Comparison of ENCODE assay signal across 26 cellular contexts in the genomic region with DNA sequence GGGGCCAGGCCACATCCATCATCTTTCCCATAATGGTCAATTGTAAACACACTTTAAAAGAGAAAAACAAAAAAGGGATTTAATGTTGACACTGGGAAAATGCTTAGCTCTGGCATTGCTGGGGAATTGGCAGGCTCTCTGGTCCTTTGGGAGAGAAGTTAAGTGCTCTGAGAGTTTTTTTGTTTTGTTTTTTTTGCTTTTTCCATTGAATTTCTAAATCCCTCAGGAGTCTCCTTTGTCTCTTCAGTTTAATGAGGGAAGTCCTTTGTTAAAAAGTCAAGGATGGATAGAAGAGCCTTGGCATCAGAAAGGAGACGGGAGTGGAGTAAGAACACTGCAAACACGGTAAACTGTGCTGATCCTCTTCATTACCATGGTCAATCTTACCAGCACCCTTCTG. TPM values are rescaled to one million over a fixed set of nuclear protein-coding genes. Genes with fewer than 3 reads are reported as not detected.
DNase-seq lines count a peak whose midpoint lies in the region; TF ChIP-seq lines count a peak whose summit lies in the region.
"Had no signal": no experiment of that assay in that cellular context is flagged by ENCODE, and none has a peak within 500 bp of the region (broad histone marks: within the 10 kb centered on the region; RNA-seq: fewer than 3 reads in every experiment).

No MANE protein-coding gene starts in this region.

- no peak for TF ChIP-seq CTCF in OCI-LY3 (IDR thresholded peaks at IDR 0.05; ENCODE audit: low read depth, low read length)

- peak overlapping the region; percentile 69 for H3K4me2 ChIP-seq in OCI-LY3 (ENCODE audit: low read length)
- H3K4me2 ChIP-seq in Karpas-422 (ENCODE audit: low read depth, low read length, poor library complexity, severe bottlenecking) = no peak overlapping the region

- no peaks in the 10 kb centered on the region for H3K9me2 ChIP-seq in Karpas-422 (replicated peaks; ENCODE audit: insufficient read depth, low read length)

- H3K27ac ChIP-seq in OCI-LY3 (ENCODE audit: low read length) = peak overlapping the region; percentile 93; the same call in 1 of the 2 replicates
- no peak overlapping the region for H3K27ac ChIP-seq in muscle layer of duodenum (ENCODE audit: low read length)
- no peak overlapping the region for H3K27ac ChIP-seq in Karpas-422 (ENCODE audit: low read length)
- H3K27ac ChIP-seq: esophagus muscularis mucosa, left lung, parathyroid adenoma, right lobe of liver, SJCRH30 had no signal

- H3K9me3 ChIP-seq in HAP-1 (no peaks in the 10 kb centered on the region), OCI-LY3 (ENCODE audit: insufficient read depth, low read length) (no peaks in the 10 kb centered on the region), muscle layer of duodenum (ENCODE audit: control insufficient read depth in 1 of 2, low read length in 2 of 2) (no peaks in the 10 kb centered on the region), Karpas-422 (ENCODE audit: low read length) (no peaks in the 10 kb centered on the region)
- H3K9me3 ChIP-seq: esophagus muscularis mucosa, left lung, right lobe of liver, SJCRH30 had no signal

- in situ Hi-C loops in HAP-1 (cut with MboI; ENCODE audit: low sequenced_read_pairs) (no loop called here), ACHN (cut with HindIII; ENCODE audit: low pct_ligation_motif_present, low pct_unique_long_range_greater_than_20kb, low sequenced_read_pairs) (no loop called here)

- H3K27me3 ChIP-seq in HAP-1 (ENCODE audit: low read depth) (peaks cover 93% of the 10 kb centered on the region), OCI-LY3 (ENCODE audit: low read depth, low read length) (no peaks in the 10 kb centered on the region), muscle layer of duodenum (ENCODE audit: low read depth, low read length) (peaks cover 71% of the 10 kb centered on the region), Karpas-422 (ENCODE audit: low read length) (no peaks in the 10 kb centered on the region)

- H2AFZ ChIP-seq in OCI-LY3 (ENCODE audit: low read depth, low read length) (peak overlapping the region; percentile 12; the same call in 1 of the 2 replicates), Karpas-422 (ENCODE audit: low read length) (no peak overlapping the region)
- H2AFZ ChIP-seq: parathyroid adenoma had no signal

- DNase-seq in COLO829 (ENCODE audit: low spot score) = peak; percentile 25
- DNase-seq in HAP-1 (ENCODE audit: low spot score in 2 of 2) = peak; percentile 80 to 97
- no peak for DNase-seq in ACHN
- DNase-seq in activated CD4-positive, alpha-beta T cell treated with anti-CD3 and anti-CD28 coated beads for 48 hours = no peak
- no peak for DNase-seq in retina
- no peak for DNase-seq in Karpas-422
- DNase-seq: activated CD4-positive, alpha-beta T cell treated with anti-CD3 and anti-CD28 coated beads for 36 hours; activated CD8-positive, alpha-beta memory T cell treated with anti-CD3 and anti-CD28 coated beads for 24 hours; activated naive CD4-positive, alpha-beta T cell treated with Interleukin-2 at 50 U/mL for 16 hours; activated T-cell treated with anti-CD3 and anti-CD28 coated beads, Interleukin-2, amount 50 U/mL, for 24 hours; DMS 273 treated with DMSO at 0.1 percent for 48 hours; foreskin melanocyte; hippocampal formation; KBM-7; left lung; midbrain; MM.1S; right lobe of liver; SJCRH30; T-helper 1 cell had no signal

- no peaks in the 10 kb centered on the region for H3K79me2 ChIP-seq in OCI-LY3 (ENCODE audit: low read length)
- no peaks in the 10 kb centered on the region for H3K79me2 ChIP-seq in Karpas-422 (ENCODE audit: low read length)
- H3K79me2 ChIP-seq: parathyroid adenoma had no signal

- H3K9ac ChIP-seq in OCI-LY3 (ENCODE audit: low read length) (peak overlapping the region; percentile 55; the same call in 1 of the 2 replicates), Karpas-422 (ENCODE audit: low read length) (no peak overlapping the region)
- H3K9ac ChIP-seq: parathyroid adenoma had no signal

- H3K4me1 ChIP-seq in HAP-1 = peaks cover 24% of the 10 kb centered on the region
- H3K4me1 ChIP-seq in OCI-LY3 (ENCODE audit: low read length) = peaks cover 49% of the 10 kb centered on the region
- H3K4me1 ChIP-seq in muscle layer of duodenum (ENCODE audit: control insufficient read depth in 1 of 2, insufficient read depth in 2 of 2, low read length in 2 of 2) = peaks cover 7 to 9% of the 10 kb centered on the region in 2 donors
- H3K4me1 ChIP-seq in Karpas-422 (ENCODE audit: low read length) = no peaks in the 10 kb centered on the region
- H3K4me1 ChIP-seq: left lung, parathyroid adenoma, right lobe of liver, SJCRH30 had no signal

- H3K36me3 ChIP-seq in HAP-1 (replicated peaks) = no peaks in the 10 kb centered on the region
- no peaks in the 10 kb centered on the region for H3K36me3 ChIP-seq in OCI-LY3 (replicated peaks; ENCODE audit: low read depth, low read length)
- H3K36me3 ChIP-seq in muscle layer of duodenum (ENCODE audit: control insufficient read depth in 1 of 2, insufficient read depth in 2 of 2, low read length in 2 of 2) = no peaks in the 10 kb centered on the region
- no peaks in the 10 kb centered on the region for H3K36me3 ChIP-seq in Karpas-422 (ENCODE audit: insufficient read depth, low read length)
- H3K36me3 ChIP-seq: esophagus muscularis mucosa, left lung, right lobe of liver, SJCRH30 had no signal

- H3K4me3 ChIP-seq in HAP-1 = no peak overlapping the region
- H3K4me3 ChIP-seq in OCI-LY3 (ENCODE audit: low read length) = peak overlapping the region; percentile 50
- peak overlapping the region; percentile 15 to 20 for H3K4me3 ChIP-seq in muscle layer of duodenum (ENCODE audit: low read depth in 1 of 2, low read length in 2 of 2)
- H3K4me3 ChIP-seq in Karpas-422 (ENCODE audit: low read length) = no peak overlapping the region
- H3K4me3 ChIP-seq: esophagus muscularis mucosa, left lung, right lobe of liver, SJCRH30 had no signal

- H4K20me1 ChIP-seq in OCI-LY3 (ENCODE audit: insufficient read depth, low read length) = no peaks in the 10 kb centered on the region
- H4K20me1 ChIP-seq in Karpas-422 (ENCODE audit: insufficient read depth, low read depth, low read length) = no peaks in the 10 kb centered on the region

RNA-seq across cellular contexts. Expression of a gene that starts 7.1 kb away (rescaled TPM):
- total RNA-seq in Karpas-422 (2014; rRNA removed; shearing (Covaris generic); ENCODE audit: low replicate concordance) = not detected in 2 replicates
- total RNA-seq: activated CD4-positive, alpha-beta T cell treated with anti-CD3 and anti-CD28 coated beads for 36 hours; esophagus muscularis mucosa; HT1080; left lung; NCI-H460; right lobe of liver; SJCRH30 had no signal

RNA-seq across cellular contexts. Expression of a gene that starts 39.3 kb away (rescaled TPM):
- 13.3 and 35.3 TPM in 2 replicates for total RNA-seq in Karpas-422 (2014; rRNA removed; shearing (Covaris generic); ENCODE audit: low replicate concordance)

Comparison
In these comparisons a context has a peak if more than half of its experiments do, and no peak if none do; other contexts are left out.
1. DNase-seq: peak in COLO829 (single experiment) and HAP-1 (2 of 2); none in ACHN (single experiment), activated CD4-positive, alpha-beta T cell treated with anti-CD3 and anti-CD28 coated beads for 48 hours (single experiment), retina (single experiment) and Karpas-422 (single experiment).
2. H3K4me3 ChIP-seq: peak in OCI-LY3 (single experiment) and muscle layer of duodenum (2 of 2); none in HAP-1 (single experiment) and Karpas-422 (single experiment).